23 cellular contexts compared by ENCODE assay signal in genomic region chr18:37631422-37631821, GRCh38.
A peak's percentile ranks its signal among the peaks of the same experiment; 100 is the strongest.
DNase-seq lines count a peak whose midpoint lies in the region; ATAC-seq, FAIRE-seq and TF ChIP-seq lines count a peak whose summit lies in the region.
"Had no signal": no experiment of that assay in that cellular context is flagged by ENCODE, and none has a peak within 500 bp of the region (broad histone marks: within the 10 kb centered on the region; RNA-seq: fewer than 3 reads in every experiment).

No MANE protein-coding gene starts in this region.

- H4K5ac ChIP-seq in IMR-90 (ENCODE audit: low read depth, low read length) = no peak overlapping the region

- H3K56ac ChIP-seq in IMR-90 (ENCODE audit: extremely low read depth, insufficient read depth, low read length) = no peak overlapping the region

- H3K36me3 Mint-ChIP-seq in activated CD4-positive, alpha-beta T cell treated with anti-CD3 and anti-CD28 coated beads, Interleukin-2, amount 10 ng/mL, durations not matched to agents 24 days and 14 days (ENCODE audit: low read depth) = no peaks in the 10 kb centered on the region
- H3K36me3 Mint-ChIP-seq: CD8-positive, alpha-beta T cell had no signal

- H3K9me3 Mint-ChIP-seq in activated CD4-positive, alpha-beta T cell treated with anti-CD3 and anti-CD28 coated beads, Interleukin-2, amount 10 ng/mL, durations not matched to agents 24 days and 14 days = no peaks in the 10 kb centered on the region
- H3K9me3 Mint-ChIP-seq: CD8-positive, alpha-beta T cell had no signal

- no peak overlapping the region for H2BK15ac ChIP-seq in IMR-90 (ENCODE audit: low read depth, low read length)

- no peak overlapping the region for H2AK5ac ChIP-seq in IMR-90 (ENCODE audit: low read depth, low read length)

- no peak overlapping the region for H4K8ac ChIP-seq in IMR-90 (ENCODE audit: low read depth in 2 of 2, low read length in 2 of 2)

- H3K9me1 ChIP-seq in IMR-90 (ENCODE audit: insufficient read depth, low read length) (no peaks in the 10 kb centered on the region), K562 (ENCODE audit: control insufficient read depth, insufficient read depth, low read length) (no peaks in the 10 kb centered on the region)

- no peak overlapping the region for H3K4me3 ChIP-seq in IMR-90 (ENCODE audit: insufficient read depth, low read depth, low read length)
- H3K4me3 ChIP-seq in K562 = no peak overlapping the region
- no peak overlapping the region for H3K4me3 ChIP-seq in esophagus muscularis mucosa
- H3K4me3 ChIP-seq: A549; BLaER1 treated with 17β-estradiol and CSF1 and Interleukin-3, amounts not matched to agents 10 nM and 100 nM had no signal

- no peaks in the 10 kb centered on the region for H3K27me3 Mint-ChIP-seq in activated CD4-positive, alpha-beta T cell treated with anti-CD3 and anti-CD28 coated beads, Interleukin-2, amount 10 ng/mL, durations not matched to agents 24 days and 14 days
- H3K27me3 Mint-ChIP-seq: B cell; CD4-positive, alpha-beta T cell had no signal

- in situ Hi-C loops in IMR-90 (cut with MboI; ENCODE audit: low sequenced_read_pairs) = no loop called here
- in situ Hi-C loops in K562 (cut with MboI) = no loop called here

- CTCF ChIA-PET in IMR-90 (lab: Yijun Ruan, JAX) (no interaction called here), K562 (lab: Yijun Ruan, JAX; ENCODE audit: low intra/inter-chr PET ratio) (no interaction called here)

- H2AFZ ChIP-seq in IMR-90 (replicated peaks; ENCODE audit: low read length, poor library complexity) = no peak overlapping the region
- H2AFZ ChIP-seq in K562 (ENCODE audit: low read depth, low read length) = no peak overlapping the region

- H3K4me3 Mint-ChIP-seq in activated CD4-positive, alpha-beta T cell treated with anti-CD3 and anti-CD28 coated beads, Interleukin-2, amount 10 ng/mL, durations not matched to agents 24 days and 14 days = no peak overlapping the region
- H3K4me3 Mint-ChIP-seq: B cell; CD4-positive, alpha-beta T cell; CD8-positive, alpha-beta T cell had no signal

- no peak overlapping the region for H4K91ac ChIP-seq in IMR-90 (ENCODE audit: insufficient read depth, low read depth, low read length)

- H3K4me1 ChIP-seq in IMR-90 (ENCODE audit: control insufficient read depth, insufficient read depth, low read length) = no peaks in the 10 kb centered on the region
- no peaks in the 10 kb centered on the region for H3K4me1 ChIP-seq in K562 (replicated peaks in 1 of 2; ENCODE audit: control insufficient read depth in 2 of 2, insufficient read depth in 2 of 2, low read length in 2 of 2)
- H3K4me1 ChIP-seq in esophagus muscularis mucosa = no peaks in the 10 kb centered on the region
- H3K4me1 ChIP-seq: A549; BLaER1 treated with 17β-estradiol and CSF1 and Interleukin-3, amounts not matched to agents 10 nM and 100 nM; Caco-2 had no signal

- no peak overlapping the region for H2BK20ac ChIP-seq in IMR-90 (ENCODE audit: low read depth, low read length)

- no peak overlapping the region for H3K27ac ChIP-seq in IMR-90 (ENCODE audit: insufficient read depth, low read length)
- H3K27ac ChIP-seq in K562 (ENCODE audit: extremely low read depth, low read depth, low read length) = no peak overlapping the region
- H3K27ac ChIP-seq in esophagus muscularis mucosa (replicated peaks in 1 of 4) = no peak overlapping the region
- H3K27ac ChIP-seq: 22Rv1; A549; BLaER1 treated with 17β-estradiol and CSF1 and Interleukin-3, amounts not matched to agents 10 nM and 100 nM; C4-2B had no signal

- H3K4me1 Mint-ChIP-seq in activated CD4-positive, alpha-beta T cell treated with anti-CD3 and anti-CD28 coated beads, Interleukin-2, amount 10 ng/mL, durations not matched to agents 24 days and 14 days = no peaks in the 10 kb centered on the region
- H3K4me1 Mint-ChIP-seq: B cell had no signal

- H3K79me2 ChIP-seq in K562 (ENCODE audit: control insufficient read depth, insufficient read depth, low read length) = no peaks in the 10 kb centered on the region

- H3K27ac Mint-ChIP-seq in activated CD4-positive, alpha-beta T cell treated with anti-CD3 and anti-CD28 coated beads, Interleukin-2, amount 10 ng/mL, durations not matched to agents 24 days and 14 days = no peak overlapping the region
- H3K27ac Mint-ChIP-seq: B cell; CD4-positive, alpha-beta T cell; CD8-positive, alpha-beta T cell had no signal

- FAIRE-seq in K562 (lab: Jason Lieb, UNC) = no peak
- FAIRE-seq: A549, D721Med, G401.6, GM12891, GM19239 had no signal

- WGBS in IMR-90 (ENCODE audit: extremely low coverage in 2 of 2, insufficient read length in 1 of 2), 2 experiments = 20% methylated on average over 2 of the region's 4 CpGs; no CpG with 5 or more reads in 1 of the 2 experiments
- 1% methylated on average over 4 of the region's 4 CpGs for WGBS in K562 (ENCODE audit: insufficient coverage, low coverage, missing lambda C conversion rate)
- 87% methylated on average over 4 of the region's 4 CpGs for WGBS in esophagus muscularis mucosa

- no TSS peak for BruUV-seq in IMR-90 (replicated peaks; lab: Mats Ljungman, UMichigan)
- BruUV-seq in K562 (replicated peaks; lab: Mats Ljungman, UMichigan) = no TSS peak

- H3K27me3 ChIP-seq in IMR-90 (ENCODE audit: control insufficient read depth, insufficient read depth, low read length) = no peaks in the 10 kb centered on the region
- no peaks in the 10 kb centered on the region for H3K27me3 ChIP-seq in K562 (ENCODE audit: control insufficient read depth in 2 of 2, insufficient read depth in 2 of 2, low read length in 2 of 2)
- H3K27me3 ChIP-seq in esophagus muscularis mucosa = no peaks in the 10 kb centered on the region
- H3K27me3 ChIP-seq: BLaER1 treated with 17β-estradiol and CSF1 and Interleukin-3, amounts not matched to agents 10 nM and 100 nM had no signal

- H3K36me3 ChIP-seq in IMR-90 (ENCODE audit: control insufficient read depth, insufficient read depth, low read length) (no peaks in the 10 kb centered on the region), K562 (ENCODE audit: control insufficient read depth, insufficient read depth, low read length) (no peaks in the 10 kb centered on the region), esophagus muscularis mucosa (no peaks in the 10 kb centered on the region)
- H3K36me3 ChIP-seq: BLaER1 treated with 17β-estradiol and CSF1 and Interleukin-3, amounts not matched to agents 10 nM and 100 nM had no signal

- H2BK5ac ChIP-seq in IMR-90 (ENCODE audit: low read depth, low read length, poor library complexity, severe bottlenecking) = no peak overlapping the region

- no peak overlapping the region for H2AK9ac ChIP-seq in IMR-90 (replicated peaks; ENCODE audit: low read depth, low read length, poor library complexity)

- H3K18ac ChIP-seq in IMR-90 (ENCODE audit: low read depth, low read length) = no peak overlapping the region

- H3K14ac ChIP-seq in IMR-90 (replicated peaks; ENCODE audit: low read depth, low read length) = no peak overlapping the region

- DNase-seq in activated CD4-positive, alpha-beta T cell treated with anti-CD3 and anti-CD28 coated beads, Interleukin-2, amount 10 ng/mL, durations not matched to agents 24 days and 14 days = peak; percentile 16
- DNase-seq in activated CD4-positive, alpha-beta T cell treated with anti-CD3 and anti-CD28 coated beads, Interleukin-2, amount 50 U/mL, for 1 hour = no peak
- no peak for DNase-seq in IMR-90
- DNase-seq in K562 (ENCODE audit: extremely low read depth in 1 of 4, low spot score in 3 of 4) = no peak
- DNase-seq in esophagus muscularis mucosa (ENCODE audit: extremely low spot score) = peak; percentile 42
- no peak for DNase-seq in stimulated activated CD4-positive, alpha-beta T cell treated with anti-CD3 and anti-CD28 coated beads, Interleukin-1b, Interleukin-23, amount 100 ng/mL, for 48 hours
- DNase-seq: AML-193; Caco-2; Calu3; CD4-positive, alpha-beta T cell; CD8-positive, alpha-beta T cell; DMS79 treated with DMSO at 0.1 percent for 48 hours; GF-D8 had no signal

- no peak for TF ChIP-seq EP300 in K562 (IDR thresholded peaks at IDR 0.05; ENCODE audit: low read length)
- TF ChIP-seq EP300 in esophagus muscularis mucosa (IDR thresholded peaks at IDR 0.05) = no peak

- TF ChIP-seq RAD21 in IMR-90 (IDR thresholded peaks at IDR 0.05; ENCODE audit: low read length) (no peak), K562 (CRISPR knock-in tag; conservative IDR thresholded peaks at IDR 0.05 in 1 of 2, IDR thresholded peaks at IDR 0.05 in 1 of 2) (no peak)

- H4K20me1 ChIP-seq in IMR-90 (ENCODE audit: insufficient read depth, low read length) (no peaks in the 10 kb centered on the region), K562 (replicated peaks; ENCODE audit: control insufficient read depth, insufficient read depth, low read length) (no peaks in the 10 kb centered on the region)
- H4K20me1 ChIP-seq: BLaER1 treated with 17β-estradiol and CSF1 and Interleukin-3, amounts not matched to agents 10 nM and 100 nM had no signal

- H3K4ac ChIP-seq in IMR-90 (ENCODE audit: low read depth, low read length) = no peak overlapping the region

- H3K9ac ChIP-seq in IMR-90 (ENCODE audit: low read depth, low read length) (no peak overlapping the region), K562 (ENCODE audit: insufficient read depth in 1 of 2, low read depth in 2 of 2, low read length in 2 of 2) (no peak overlapping the region)
- H3K9ac ChIP-seq: BLaER1 treated with 17β-estradiol and CSF1 and Interleukin-3, amounts not matched to agents 10 nM and 100 nM had no signal

- H3K23ac ChIP-seq in IMR-90 (ENCODE audit: low read depth, low read length) = no peak overlapping the region

- TF ChIP-seq POLR2A in IMR-90 (IDR thresholded peaks at IDR 0.05; ENCODE audit: low read depth, low read length) (no peak), K562 (conservative IDR thresholded peaks at IDR 0.05) (no peak), esophagus muscularis mucosa (IDR thresholded peaks at IDR 0.05; ENCODE audit: low read depth) (no peak)

- H3K9me3 ChIP-seq in IMR-90 (ENCODE audit: control insufficient read depth, insufficient read depth, low read length) (peaks cover 14% of the 10 kb centered on the region), K562 (replicated peaks; ENCODE audit: control insufficient read depth, insufficient read depth, low read depth, low read length) (no peaks in the 10 kb centered on the region), esophagus muscularis mucosa (no peaks in the 10 kb centered on the region)
- H3K9me3 ChIP-seq: A549; BLaER1 treated with 17β-estradiol and CSF1 and Interleukin-3, amounts not matched to agents 10 nM and 100 nM; Caco-2 had no signal

- no peak overlapping the region for H2BK120ac ChIP-seq in IMR-90 (ENCODE audit: low read depth, low read length)

- H3K4me2 ChIP-seq in IMR-90 (ENCODE audit: low read depth, low read length) (no peak overlapping the region), K562 (ENCODE audit: insufficient read depth, low read length) (no peak overlapping the region)
- H3K4me2 ChIP-seq: A549; BLaER1 treated with 17β-estradiol and CSF1 and Interleukin-3, amounts not matched to agents 10 nM and 100 nM had no signal

- ATAC-seq in IMR-90 (ENCODE audit: low read depth) (no peak), K562 (no peak), HG03469 (IDR thresholded peaks at IDR 0.05; ENCODE audit: unreplicated experiment) (no peak)
- ATAC-seq: A549; CD8-positive, alpha-beta T cell had no signal

- intact Hi-C loops in activated CD4-positive, alpha-beta T cell treated with anti-CD3 and anti-CD28 coated beads, Interleukin-2, amount 10 ng/mL, durations not matched to agents 24 days and 14 days (cut with micrococcal nuclease) = no loop called here
- intact Hi-C loops in IMR-90 (cut with micrococcal nuclease) = no loop called here
- intact Hi-C loops in K562 (cut with micrococcal nuclease) = no loop called here
- intact Hi-C loops in esophagus muscularis mucosa (cut with DNase I) = no loop called here

- POLR2A ChIA-PET in IMR-90 (lab: Charles Lee; ENCODE audit: unreplicated experiment) = no interaction called here
- POLR2A ChIA-PET in K562 (lab: Yijun Ruan, JAX) = no interaction called here

- H3K79me1 ChIP-seq in IMR-90 (ENCODE audit: low read depth in 1 of 2, low read length in 2 of 2) = no peaks in the 10 kb centered on the region

- dilution Hi-C loops in IMR-90 (cut with HindIII; ENCODE audit: low sequenced_read_pairs, unreplicated experiment) = no loop called here

- TF ChIP-seq CTCF in IMR-90 (conservative IDR thresholded peaks at IDR 0.05; ENCODE audit: low read depth, low read length) (no peak), K562 (IDR thresholded peaks at IDR 0.05 in 2 of 3, conservative IDR thresholded peaks at IDR 0.05 in 1 of 3; ENCODE audit: insufficient read depth in 2 of 3, low read depth in 1 of 3, low read length in 3 of 3) (no peak), esophagus muscularis mucosa (IDR thresholded peaks at IDR 0.05) (no peak)

Comparison
In these comparisons a context has a peak if more than half of its experiments do, and no peak if none do; other contexts are left out.
1. DNase-seq: peak in activated CD4-positive, alpha-beta T cell treated with anti-CD3 and anti-CD28 coated beads, Interleukin-2, amount 10 ng/mL, durations not matched to agents 24 days and 14 days (single experiment) and esophagus muscularis mucosa (single experiment); none in activated CD4-positive, alpha-beta T cell treated with anti-CD3 and anti-CD28 coated beads, Interleukin-2, amount 50 U/mL, for 1 hour (single experiment), IMR-90 (single experiment), K562 (0 of 4) and stimulated activated CD4-positive, alpha-beta T cell treated with anti-CD3 and anti-CD28 coated beads, Interleukin-1b, Interleukin-23, amount 100 ng/mL, for 48 hours (single experiment).